In the genomic region with DNA sequence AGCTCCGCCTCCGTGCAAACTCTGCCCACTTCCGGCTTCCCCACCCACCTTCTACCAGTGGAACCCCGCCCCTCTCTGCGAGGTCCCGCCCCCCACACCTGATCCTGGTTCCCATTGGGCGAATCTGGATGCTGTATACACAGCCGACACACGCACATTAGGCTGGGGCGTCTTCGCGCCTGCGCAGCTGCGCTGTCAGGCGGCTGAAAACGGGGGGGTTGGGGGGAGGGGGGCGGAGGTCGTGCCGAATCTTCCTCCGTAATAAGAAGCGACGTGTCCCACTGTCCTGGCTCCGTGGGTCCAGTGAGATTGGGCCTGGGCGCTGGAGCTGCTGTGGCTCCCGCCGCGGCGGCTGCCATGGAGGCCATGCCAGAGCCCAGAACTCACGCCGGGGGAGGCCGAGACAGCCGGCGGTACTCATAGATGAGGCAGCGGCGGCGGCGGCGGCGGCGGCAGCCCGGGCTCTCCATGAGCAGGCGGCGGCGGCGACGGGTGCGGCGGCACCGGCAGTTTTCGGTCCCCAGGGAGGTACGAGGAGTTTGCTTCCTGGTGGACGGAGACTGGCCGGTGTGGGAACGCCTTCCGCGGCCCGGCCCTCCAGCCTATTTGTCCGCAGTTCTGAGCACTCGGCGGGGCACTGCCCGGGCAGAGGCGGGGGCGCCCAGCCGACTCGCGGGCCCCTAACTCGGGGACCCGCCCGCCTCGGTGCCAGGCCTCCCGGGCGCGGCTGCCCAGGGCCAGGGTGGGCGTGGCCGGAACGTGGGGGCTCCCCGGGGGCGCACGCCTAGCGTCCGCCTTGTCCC, we compare ENCODE assay signal across 1 cellular context.
A peak's percentile ranks its signal among the peaks of the same experiment; 100 is the strongest.
TF ChIP-seq lines count a peak whose summit lies in the region.

No MANE protein-coding gene starts in this region.

TF ChIP-seq in GM12878, 131 proteins besides CTCF, POLR2A, EP300 and RAD21 (continued from another document):
- TF ChIP-seq, protein P1, sequence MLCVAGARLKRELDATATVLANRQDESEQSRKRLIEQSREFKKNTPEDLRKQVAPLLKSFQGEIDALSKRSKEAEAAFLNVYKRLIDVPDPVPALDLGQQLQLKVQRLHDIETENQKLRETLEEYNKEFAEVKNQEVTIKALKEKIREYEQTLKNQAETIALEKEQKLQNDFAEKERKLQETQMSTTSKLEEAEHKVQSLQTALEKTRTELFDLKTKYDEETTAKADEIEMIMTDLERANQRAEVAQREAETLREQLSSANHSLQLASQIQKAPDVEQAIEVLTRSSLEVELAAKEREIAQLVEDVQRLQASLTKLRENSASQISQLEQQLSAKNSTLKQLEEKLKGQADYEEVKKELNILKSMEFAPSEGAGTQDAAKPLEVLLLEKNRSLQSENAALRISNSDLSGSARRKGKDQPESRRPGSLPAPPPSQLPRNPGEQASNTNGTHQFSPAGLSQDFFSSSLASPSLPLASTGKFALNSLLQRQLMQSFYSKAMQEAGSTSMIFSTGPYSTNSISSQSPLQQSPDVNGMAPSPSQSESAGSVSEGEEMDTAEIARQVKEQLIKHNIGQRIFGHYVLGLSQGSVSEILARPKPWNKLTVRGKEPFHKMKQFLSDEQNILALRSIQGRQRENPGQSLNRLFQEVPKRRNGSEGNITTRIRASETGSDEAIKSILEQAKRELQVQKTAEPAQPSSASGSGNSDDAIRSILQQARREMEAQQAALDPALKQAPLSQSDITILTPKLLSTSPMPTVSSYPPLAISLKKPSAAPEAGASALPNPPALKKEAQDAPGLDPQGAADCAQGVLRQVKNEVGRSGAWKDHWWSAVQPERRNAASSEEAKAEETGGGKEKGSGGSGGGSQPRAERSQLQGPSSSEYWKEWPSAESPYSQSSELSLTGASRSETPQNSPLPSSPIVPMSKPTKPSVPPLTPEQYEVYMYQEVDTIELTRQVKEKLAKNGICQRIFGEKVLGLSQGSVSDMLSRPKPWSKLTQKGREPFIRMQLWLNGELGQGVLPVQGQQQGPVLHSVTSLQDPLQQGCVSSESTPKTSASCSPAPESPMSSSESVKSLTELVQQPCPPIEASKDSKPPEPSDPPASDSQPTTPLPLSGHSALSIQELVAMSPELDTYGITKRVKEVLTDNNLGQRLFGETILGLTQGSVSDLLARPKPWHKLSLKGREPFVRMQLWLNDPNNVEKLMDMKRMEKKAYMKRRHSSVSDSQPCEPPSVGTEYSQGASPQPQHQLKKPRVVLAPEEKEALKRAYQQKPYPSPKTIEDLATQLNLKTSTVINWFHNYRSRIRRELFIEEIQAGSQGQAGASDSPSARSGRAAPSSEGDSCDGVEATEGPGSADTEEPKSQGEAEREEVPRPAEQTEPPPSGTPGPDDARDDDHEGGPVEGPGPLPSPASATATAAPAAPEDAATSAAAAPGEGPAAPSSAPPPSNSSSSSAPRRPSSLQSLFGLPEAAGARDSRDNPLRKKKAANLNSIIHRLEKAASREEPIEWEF (IDR thresholded peaks at IDR 0.05; ENCODE audit: insufficient replicate concordance, low read depth, low read length) = no peak
- TF ChIP-seq KLF5 (IDR thresholded peaks at IDR 0.05; ENCODE audit: partially characterized antibody) (no peak), DPF2 (IDR thresholded peaks at IDR 0.05) (peak; percentile 87), CHD2 (IDR thresholded peaks at IDR 0.05; ENCODE audit: borderline replicate concordance, low read depth, low read length) (no peak), BHLHE40 (IDR thresholded peaks at IDR 0.05; ENCODE audit: borderline replicate concordance in 1 of 2, low read depth in 2 of 2, low read length in 1 of 2) (peak; percentile 13 to 57; a peak in 2 of 4 replicates), TCF12 (IDR thresholded peaks at IDR 0.05; ENCODE audit: low read depth, low read length) (peak; percentile 36; the same call in 1 of the 2 replicates), RB1 (IDR thresholded peaks at IDR 0.05; ENCODE audit: borderline replicate concordance) (peak; percentile 81), EED (IDR thresholded peaks at IDR 0.05; ENCODE audit: low read depth) (0 out of 2 replicates have a peak, but pooled peaks have one; percentile 23), ZNF207 (IDR thresholded peaks at IDR 0.05; ENCODE audit: borderline replicate concordance) (0 out of 2 replicates have a peak, but pooled peaks have one; percentile 41), EGR1 (IDR thresholded peaks at IDR 0.05; ENCODE audit: borderline replicate concordance in 1 of 2, low read depth in 2 of 2, low read length in 2 of 2) (0 out of 3 replicates have a peak, but pooled peaks of 1 of the 2 experiments have one; percentile 32), FOXK2 (IDR thresholded peaks at IDR 0.05) (peak; percentile 19), CREM (IDR thresholded peaks at IDR 0.05; ENCODE audit: low read depth) (no peak; the same call in 1 of the 2 replicates), ZNF384 (IDR thresholded peaks at IDR 0.05; ENCODE audit: borderline replicate concordance, low read depth, low read length) (no peak), ATF7 (IDR thresholded peaks at IDR 0.05; ENCODE audit: low read depth) (0 out of 2 replicates have a peak, but pooled peaks have one; percentile 3), STAT1 (conservative IDR thresholded peaks at IDR 0.05) (no peak), NR2C1 (IDR thresholded peaks at IDR 0.05) (no peak)
- TF ChIP-seq, protein P2, sequence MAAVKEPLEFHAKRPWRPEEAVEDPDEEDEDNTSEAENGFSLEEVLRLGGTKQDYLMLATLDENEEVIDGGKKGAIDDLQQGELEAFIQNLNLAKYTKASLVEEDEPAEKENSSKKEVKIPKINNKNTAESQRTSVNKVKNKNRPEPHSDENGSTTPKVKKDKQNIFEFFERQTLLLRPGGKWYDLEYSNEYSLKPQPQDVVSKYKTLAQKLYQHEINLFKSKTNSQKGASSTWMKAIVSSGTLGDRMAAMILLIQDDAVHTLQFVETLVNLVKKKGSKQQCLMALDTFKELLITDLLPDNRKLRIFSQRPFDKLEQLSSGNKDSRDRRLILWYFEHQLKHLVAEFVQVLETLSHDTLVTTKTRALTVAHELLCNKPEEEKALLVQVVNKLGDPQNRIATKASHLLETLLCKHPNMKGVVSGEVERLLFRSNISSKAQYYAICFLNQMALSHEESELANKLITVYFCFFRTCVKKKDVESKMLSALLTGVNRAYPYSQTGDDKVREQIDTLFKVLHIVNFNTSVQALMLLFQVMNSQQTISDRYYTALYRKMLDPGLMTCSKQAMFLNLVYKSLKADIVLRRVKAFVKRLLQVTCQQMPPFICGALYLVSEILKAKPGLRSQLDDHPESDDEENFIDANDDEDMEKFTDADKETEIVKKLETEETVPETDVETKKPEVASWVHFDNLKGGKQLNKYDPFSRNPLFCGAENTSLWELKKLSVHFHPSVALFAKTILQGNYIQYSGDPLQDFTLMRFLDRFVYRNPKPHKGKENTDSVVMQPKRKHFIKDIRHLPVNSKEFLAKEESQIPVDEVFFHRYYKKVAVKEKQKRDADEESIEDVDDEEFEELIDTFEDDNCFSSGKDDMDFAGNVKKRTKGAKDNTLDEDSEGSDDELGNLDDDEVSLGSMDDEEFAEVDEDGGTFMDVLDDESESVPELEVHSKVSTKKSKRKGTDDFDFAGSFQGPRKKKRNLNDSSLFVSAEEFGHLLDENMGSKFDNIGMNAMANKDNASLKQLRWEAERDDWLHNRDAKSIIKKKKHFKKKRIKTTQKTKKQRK (IDR thresholded peaks at IDR 0.05; ENCODE audit: low read depth, low read length) = no peak
- TF ChIP-seq, protein P3, sequence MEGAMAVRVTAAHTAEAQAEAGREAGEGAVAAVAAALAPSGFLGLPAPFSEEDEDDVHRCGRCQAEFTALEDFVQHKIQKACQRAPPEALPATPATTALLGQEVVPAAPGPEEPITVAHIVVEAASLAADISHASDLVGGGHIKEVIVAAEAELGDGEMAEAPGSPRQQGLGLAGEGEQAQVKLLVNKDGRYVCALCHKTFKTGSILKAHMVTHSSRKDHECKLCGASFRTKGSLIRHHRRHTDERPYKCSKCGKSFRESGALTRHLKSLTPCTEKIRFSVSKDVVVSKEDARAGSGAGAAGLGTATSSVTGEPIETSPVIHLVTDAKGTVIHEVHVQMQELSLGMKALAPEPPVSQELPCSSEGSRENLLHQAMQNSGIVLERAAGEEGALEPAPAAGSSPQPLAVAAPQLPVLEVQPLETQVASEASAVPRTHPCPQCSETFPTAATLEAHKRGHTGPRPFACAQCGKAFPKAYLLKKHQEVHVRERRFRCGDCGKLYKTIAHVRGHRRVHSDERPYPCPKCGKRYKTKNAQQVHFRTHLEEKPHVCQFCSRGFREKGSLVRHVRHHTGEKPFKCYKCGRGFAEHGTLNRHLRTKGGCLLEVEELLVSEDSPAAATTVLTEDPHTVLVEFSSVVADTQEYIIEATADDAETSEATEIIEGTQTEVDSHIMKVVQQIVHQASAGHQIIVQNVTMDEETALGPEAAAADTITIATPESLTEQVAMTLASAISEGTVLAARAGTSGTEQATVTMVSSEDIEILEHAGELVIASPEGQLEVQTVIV (IDR thresholded peaks at IDR 0.05; ENCODE audit: borderline replicate concordance, partially characterized antibody) = no peak
- TF ChIP-seq, protein P4, sequence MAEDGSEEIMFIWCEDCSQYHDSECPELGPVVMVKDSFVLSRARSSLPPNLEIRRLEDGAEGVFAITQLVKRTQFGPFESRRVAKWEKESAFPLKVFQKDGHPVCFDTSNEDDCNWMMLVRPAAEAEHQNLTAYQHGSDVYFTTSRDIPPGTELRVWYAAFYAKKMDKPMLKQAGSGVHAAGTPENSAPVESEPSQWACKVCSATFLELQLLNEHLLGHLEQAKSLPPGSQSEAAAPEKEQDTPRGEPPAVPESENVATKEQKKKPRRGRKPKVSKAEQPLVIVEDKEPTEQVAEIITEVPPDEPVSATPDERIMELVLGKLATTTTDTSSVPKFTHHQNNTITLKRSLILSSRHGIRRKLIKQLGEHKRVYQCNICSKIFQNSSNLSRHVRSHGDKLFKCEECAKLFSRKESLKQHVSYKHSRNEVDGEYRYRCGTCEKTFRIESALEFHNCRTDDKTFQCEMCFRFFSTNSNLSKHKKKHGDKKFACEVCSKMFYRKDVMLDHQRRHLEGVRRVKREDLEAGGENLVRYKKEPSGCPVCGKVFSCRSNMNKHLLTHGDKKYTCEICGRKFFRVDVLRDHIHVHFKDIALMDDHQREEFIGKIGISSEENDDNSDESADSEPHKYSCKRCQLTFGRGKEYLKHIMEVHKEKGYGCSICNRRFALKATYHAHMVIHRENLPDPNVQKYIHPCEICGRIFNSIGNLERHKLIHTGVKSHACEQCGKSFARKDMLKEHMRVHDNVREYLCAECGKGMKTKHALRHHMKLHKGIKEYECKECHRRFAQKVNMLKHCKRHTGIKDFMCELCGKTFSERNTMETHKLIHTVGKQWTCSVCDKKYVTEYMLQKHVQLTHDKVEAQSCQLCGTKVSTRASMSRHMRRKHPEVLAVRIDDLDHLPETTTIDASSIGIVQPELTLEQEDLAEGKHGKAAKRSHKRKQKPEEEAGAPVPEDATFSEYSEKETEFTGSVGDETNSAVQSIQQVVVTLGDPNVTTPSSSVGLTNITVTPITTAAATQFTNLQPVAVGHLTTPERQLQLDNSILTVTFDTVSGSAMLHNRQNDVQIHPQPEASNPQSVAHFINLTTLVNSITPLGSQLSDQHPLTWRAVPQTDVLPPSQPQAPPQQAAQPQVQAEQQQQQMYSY (CRISPR knock-in tag; IDR thresholded peaks at IDR 0.05) = no peak
